In genomic region chr10:109886037-109886787, GRCh38 we compare ENCODE assay signal across 17 cellular contexts. TPM values are rescaled to one million over a fixed set of nuclear protein-coding genes. Genes with fewer than 3 reads are reported as not detected.
A peak's percentile ranks its signal among the peaks of the same experiment; 100 is the strongest.
DNase-seq lines count a peak whose midpoint lies in the region; ATAC-seq and TF ChIP-seq lines count a peak whose summit lies in the region.
"Had no signal": no experiment of that assay in that cellular context is flagged by ENCODE, and none has a peak within 500 bp of the region (broad histone marks: within the 10 kb centered on the region; RNA-seq: fewer than 3 reads in every experiment).

No MANE protein-coding gene starts in this region.

- H3K9me3 ChIP-seq in endodermal cell (ENCODE audit: control insufficient read depth, low read length): no peaks in the 10 kb centered on the region

- H3K27me3 ChIP-seq in endodermal cell (ENCODE audit: control insufficient read depth, insufficient read depth, low read length, poor library complexity, severe bottlenecking): no peaks in the 10 kb centered on the region

- H3K27ac ChIP-seq in endodermal cell (ENCODE audit: low read depth, low read length): no peak overlapping the region
- H3K27ac ChIP-seq: RWPE1 had no signal

- peak; percentile 48 for DNase-seq in activated CD8-positive, alpha-beta memory T cell treated with anti-CD3 and anti-CD28 coated beads for 24 hours
- no peak for DNase-seq in activated CD8-positive, alpha-beta memory T cell treated with anti-CD3 and anti-CD28 coated beads, Interleukin-2, amount 50 U/mL, for 48 hours
- DNase-seq in SK-MEL-5 (ENCODE audit: low read depth, low spot score) (peak; percentile 62), endodermal cell (no peak), stromal cell of bone marrow (ENCODE audit: low read depth) (peak; percentile 88), nucleus accumbens (lab: John Stamatoyannopoulos, UW) (no peak), DMS79 (lab: John Stamatoyannopoulos, UW) (no peak)
- DNase-seq: activated naive CD4-positive, alpha-beta T cell treated with anti-CD3 and anti-CD28 coated beads, Interleukin-2, amount 10 ng/mL, durations not matched to agents 7 days and 5 days; Calu3; NCI-H1092 treated with DMSO at 0.1 percent for 48 hours; small intestine; substantia nigra had no signal

- in situ Hi-C loops in SK-MEL-5 (cut with HindIII; ENCODE audit: low pct_unique_long_range_greater_than_20kb, low sequenced_read_pairs): no loop called here

- H3K4me3 ChIP-seq in endodermal cell (ENCODE audit: low read length): no peak overlapping the region

- TF ChIP-seq CTCF in endodermal cell (conservative IDR thresholded peaks at IDR 0.05): no peak

- H3K36me3 Mint-ChIP-seq in endodermal cell (ENCODE audit: low read depth): peaks cover 24% of the 10 kb centered on the region

- H3K9me3 Mint-ChIP-seq in endodermal cell: no peaks in the 10 kb centered on the region
- H3K9me3 Mint-ChIP-seq: activated naive CD4-positive, alpha-beta T cell treated with anti-CD3 and anti-CD28 coated beads, Interleukin-2, amount 10 ng/mL, durations not matched to agents 7 days and 5 days; neural crest cell had no signal

- ATAC-seq in GM18870 (IDR thresholded peaks at IDR 0.05; ENCODE audit: unreplicated experiment): no peak
- ATAC-seq: esophagus mucosa, left lobe of liver had no signal

- WGBS in endodermal cell (ENCODE audit: insufficient coverage in 1 of 2, insufficient read length in 1 of 2), 2 experiments: 94 to 99% methylated on average over 9 to 10 of the region's 10 CpGs

- H3K9ac ChIP-seq in endodermal cell (ENCODE audit: extremely low read depth, low read length, poor library complexity, severe bottlenecking): no peak overlapping the region

- H3K4me1 Mint-ChIP-seq in endodermal cell: peaks cover 39% of the 10 kb centered on the region

- H3K27me3 Mint-ChIP-seq in endodermal cell (ENCODE audit: insufficient read depth): no peaks in the 10 kb centered on the region
- H3K27me3 Mint-ChIP-seq: activated naive CD4-positive, alpha-beta T cell treated with anti-CD3 and anti-CD28 coated beads, Interleukin-2, amount 10 ng/mL, durations not matched to agents 7 days and 5 days had no signal

- peaks cover 33% of the 10 kb centered on the region for H3K36me3 ChIP-seq in endodermal cell (ENCODE audit: control insufficient read depth, insufficient read depth, low read length)

- no peak overlapping the region for H3K4me3 Mint-ChIP-seq in endodermal cell
- H3K4me3 Mint-ChIP-seq: activated naive CD4-positive, alpha-beta T cell treated with anti-CD3 and anti-CD28 coated beads, Interleukin-2, amount 10 ng/mL, durations not matched to agents 7 days and 5 days; neural crest cell had no signal

- peak overlapping the region; percentile 32 for H3K27ac Mint-ChIP-seq in endodermal cell
- H3K27ac Mint-ChIP-seq: activated naive CD4-positive, alpha-beta T cell treated with anti-CD3 and anti-CD28 coated beads, Interleukin-2, amount 10 ng/mL, durations not matched to agents 7 days and 5 days had no signal

- peaks cover 23% of the 10 kb centered on the region for H3K4me1 ChIP-seq in endodermal cell (ENCODE audit: control insufficient read depth, insufficient read depth, low read length)

RNA-seq across cellular contexts. Expression of gene XPNPEP1, which starts 37.1 kb away (rescaled TPM):
- 156 and 186 TPM in 2 replicates for total RNA-seq in SK-MEL-5 (2014; rRNA removed; shearing (Covaris generic))
- polyA plus RNA-seq in SK-MEL-5 (2015; cell fraction: cytosol; rRNA removed): 80.0 and 90.7 TPM in 2 replicates
- polyA plus RNA-seq in SK-MEL-5 (2015; cell fraction: nucleus; rRNA removed): 200 and 231 TPM in 2 replicates
- 10 to 100 TPM; 39.2 to 50.2 TPM for total RNA-seq in endodermal cell
- 54.5 TPM for polyA plus RNA-seq in endodermal cell (2013, experiment 1 of 2)
- 51.2 TPM for polyA plus RNA-seq in endodermal cell (2013, experiment 2 of 2)

Comparison
In these comparisons a context has a peak if more than half of its experiments do, and no peak if none do; other contexts are left out.
1. DNase-seq: peak in activated CD8-positive, alpha-beta memory T cell treated with anti-CD3 and anti-CD28 coated beads for 24 hours (single experiment), SK-MEL-5 (single experiment) and stromal cell of bone marrow (single experiment); none in activated CD8-positive, alpha-beta memory T cell treated with anti-CD3 and anti-CD28 coated beads, Interleukin-2, amount 50 U/mL, for 48 hours (single experiment), endodermal cell (single experiment), nucleus accumbens (0 of 56) and DMS79 (single experiment).